3 cellular contexts compared by ENCODE assay signal in the genomic region with DNA sequence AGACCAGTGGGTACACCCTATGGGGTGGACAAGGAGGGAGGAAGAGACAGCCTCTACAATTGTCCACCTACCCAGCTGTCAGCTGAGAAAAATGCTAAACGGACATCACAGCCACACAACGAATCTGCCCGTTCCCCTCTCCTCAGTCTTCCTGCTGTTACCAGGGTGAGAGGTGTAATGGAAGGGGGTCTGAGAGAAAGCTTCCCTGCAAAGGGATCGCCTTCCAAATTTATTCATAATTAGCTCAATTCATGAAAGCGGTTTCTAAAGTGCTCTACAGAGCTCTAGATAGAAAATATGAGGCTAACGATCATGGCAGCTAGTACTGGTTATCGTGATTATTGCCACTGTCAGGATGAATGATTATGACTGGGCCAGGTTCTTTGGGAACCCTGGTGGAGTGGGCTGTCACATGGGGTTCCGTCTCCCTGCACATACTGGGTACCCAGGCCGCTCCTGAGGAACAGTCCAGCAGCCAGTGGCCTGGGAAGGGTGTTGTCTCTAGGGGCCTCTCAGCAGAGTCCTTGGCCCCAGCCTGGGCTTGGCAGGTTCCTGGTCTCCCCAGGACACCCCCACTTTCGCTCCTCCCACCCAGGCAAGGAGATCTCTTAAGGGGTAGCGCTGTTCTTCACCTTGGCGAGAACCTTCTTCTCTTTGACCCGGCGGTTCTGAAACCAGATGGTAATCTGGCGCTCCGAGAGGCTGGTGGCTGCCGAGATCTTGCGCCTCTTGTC.
TF ChIP-seq lines count a peak whose summit lies in the region.

No MANE protein-coding gene starts in this region.

TF ChIP-seq in SK-N-SH treated with all-trans-retinoic acid at 6 μM for 48 hours, 23 proteins besides CTCF, POLR2A, EP300 and RAD21 (continues in another document):
- TF ChIP-seq ZNF565 (CRISPR knock-in tag; conservative IDR thresholded peaks at IDR 0.05; ENCODE audit: low read depth), result no peak
- TF ChIP-seq PPARA (CRISPR knock-in tag; IDR thresholded peaks at IDR 0.05; ENCODE audit: borderline replicate concordance), result no peak
- TF ChIP-seq, protein P1, sequence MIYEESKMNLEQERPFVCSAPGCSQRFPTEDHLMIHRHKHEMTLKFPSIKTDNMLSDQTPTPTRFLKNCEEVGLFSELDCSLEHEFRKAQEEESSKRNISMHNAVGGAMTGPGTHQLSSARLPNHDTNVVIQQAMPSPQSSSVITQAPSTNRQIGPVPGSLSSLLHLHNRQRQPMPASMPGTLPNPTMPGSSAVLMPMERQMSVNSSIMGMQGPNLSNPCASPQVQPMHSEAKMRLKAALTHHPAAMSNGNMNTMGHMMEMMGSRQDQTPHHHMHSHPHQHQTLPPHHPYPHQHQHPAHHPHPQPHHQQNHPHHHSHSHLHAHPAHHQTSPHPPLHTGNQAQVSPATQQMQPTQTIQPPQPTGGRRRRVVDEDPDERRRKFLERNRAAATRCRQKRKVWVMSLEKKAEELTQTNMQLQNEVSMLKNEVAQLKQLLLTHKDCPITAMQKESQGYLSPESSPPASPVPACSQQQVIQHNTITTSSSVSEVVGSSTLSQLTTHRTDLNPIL (CRISPR knock-in tag; IDR thresholded peaks at IDR 0.05; ENCODE audit: low read depth), result no peak
- TF ChIP-seq ARNTL (CRISPR knock-in tag; IDR thresholded peaks at IDR 0.05; ENCODE audit: borderline replicate concordance, low read depth), result no peak
- TF ChIP-seq, protein P2, sequence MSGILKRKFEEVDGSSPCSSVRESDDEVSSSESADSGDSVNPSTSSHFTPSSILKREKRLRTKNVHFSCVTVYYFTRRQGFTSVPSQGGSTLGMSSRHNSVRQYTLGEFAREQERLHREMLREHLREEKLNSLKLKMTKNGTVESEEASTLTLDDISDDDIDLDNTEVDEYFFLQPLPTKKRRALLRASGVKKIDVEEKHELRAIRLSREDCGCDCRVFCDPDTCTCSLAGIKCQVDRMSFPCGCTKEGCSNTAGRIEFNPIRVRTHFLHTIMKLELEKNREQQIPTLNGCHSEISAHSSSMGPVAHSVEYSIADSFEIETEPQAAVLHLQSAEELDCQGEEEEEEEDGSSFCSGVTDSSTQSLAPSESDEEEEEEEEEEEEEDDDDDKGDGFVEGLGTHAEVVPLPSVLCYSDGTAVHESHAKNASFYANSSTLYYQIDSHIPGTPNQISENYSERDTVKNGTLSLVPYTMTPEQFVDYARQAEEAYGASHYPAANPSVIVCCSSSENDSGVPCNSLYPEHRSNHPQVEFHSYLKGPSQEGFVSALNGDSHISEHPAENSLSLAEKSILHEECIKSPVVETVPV (CRISPR knock-in tag; IDR thresholded peaks at IDR 0.05), result no peak
- no peak for TF ChIP-seq SNAI2 (CRISPR knock-in tag; IDR thresholded peaks at IDR 0.05)
- TF ChIP-seq, protein P3, sequence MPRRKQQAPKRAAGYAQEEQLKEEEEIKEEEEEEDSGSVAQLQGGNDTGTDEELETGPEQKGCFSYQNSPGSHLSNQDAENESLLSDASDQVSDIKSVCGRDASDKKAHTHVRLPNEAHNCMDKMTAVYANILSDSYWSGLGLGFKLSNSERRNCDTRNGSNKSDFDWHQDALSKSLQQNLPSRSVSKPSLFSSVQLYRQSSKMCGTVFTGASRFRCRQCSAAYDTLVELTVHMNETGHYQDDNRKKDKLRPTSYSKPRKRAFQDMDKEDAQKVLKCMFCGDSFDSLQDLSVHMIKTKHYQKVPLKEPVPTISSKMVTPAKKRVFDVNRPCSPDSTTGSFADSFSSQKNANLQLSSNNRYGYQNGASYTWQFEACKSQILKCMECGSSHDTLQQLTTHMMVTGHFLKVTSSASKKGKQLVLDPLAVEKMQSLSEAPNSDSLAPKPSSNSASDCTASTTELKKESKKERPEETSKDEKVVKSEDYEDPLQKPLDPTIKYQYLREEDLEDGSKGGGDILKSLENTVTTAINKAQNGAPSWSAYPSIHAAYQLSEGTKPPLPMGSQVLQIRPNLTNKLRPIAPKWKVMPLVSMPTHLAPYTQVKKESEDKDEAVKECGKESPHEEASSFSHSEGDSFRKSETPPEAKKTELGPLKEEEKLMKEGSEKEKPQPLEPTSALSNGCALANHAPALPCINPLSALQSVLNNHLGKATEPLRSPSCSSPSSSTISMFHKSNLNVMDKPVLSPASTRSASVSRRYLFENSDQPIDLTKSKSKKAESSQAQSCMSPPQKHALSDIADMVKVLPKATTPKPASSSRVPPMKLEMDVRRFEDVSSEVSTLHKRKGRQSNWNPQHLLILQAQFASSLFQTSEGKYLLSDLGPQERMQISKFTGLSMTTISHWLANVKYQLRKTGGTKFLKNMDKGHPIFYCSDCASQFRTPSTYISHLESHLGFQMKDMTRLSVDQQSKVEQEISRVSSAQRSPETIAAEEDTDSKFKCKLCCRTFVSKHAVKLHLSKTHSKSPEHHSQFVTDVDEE (CRISPR knock-in tag; IDR thresholded peaks at IDR 0.05), result peak; percentile 100
- TF ChIP-seq CSDC2 (CRISPR knock-in tag; IDR thresholded peaks at IDR 0.05), result peak; percentile 100; the same call in 1 of the 2 replicates
- TF ChIP-seq BACH2 (CRISPR knock-in tag; IDR thresholded peaks at IDR 0.05; ENCODE audit: borderline replicate concordance), result no peak

TF ChIP-seq in SK-N-SH, 30 proteins besides CTCF, POLR2A, EP300 and RAD21 (continues in another document):
- TF ChIP-seq GABPA (IDR thresholded peaks at IDR 0.05; ENCODE audit: low read depth), result no peak
- TF ChIP-seq, protein P4, sequence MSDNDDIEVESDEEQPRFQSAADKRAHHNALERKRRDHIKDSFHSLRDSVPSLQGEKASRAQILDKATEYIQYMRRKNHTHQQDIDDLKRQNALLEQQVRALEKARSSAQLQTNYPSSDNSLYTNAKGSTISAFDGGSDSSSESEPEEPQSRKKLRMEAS (IDR thresholded peaks at IDR 0.05; ENCODE audit: low read depth), result no peak
- no peak for TF ChIP-seq JUND (IDR thresholded peaks at IDR 0.05)
- no peak for TF ChIP-seq MEF2A (IDR thresholded peaks at IDR 0.05; ENCODE audit: borderline replicate concordance, low read depth)
- no peak for TF ChIP-seq TEAD4 (IDR thresholded peaks at IDR 0.05; ENCODE audit: borderline replicate concordance, insufficient read depth)
- TF ChIP-seq, protein P5, sequence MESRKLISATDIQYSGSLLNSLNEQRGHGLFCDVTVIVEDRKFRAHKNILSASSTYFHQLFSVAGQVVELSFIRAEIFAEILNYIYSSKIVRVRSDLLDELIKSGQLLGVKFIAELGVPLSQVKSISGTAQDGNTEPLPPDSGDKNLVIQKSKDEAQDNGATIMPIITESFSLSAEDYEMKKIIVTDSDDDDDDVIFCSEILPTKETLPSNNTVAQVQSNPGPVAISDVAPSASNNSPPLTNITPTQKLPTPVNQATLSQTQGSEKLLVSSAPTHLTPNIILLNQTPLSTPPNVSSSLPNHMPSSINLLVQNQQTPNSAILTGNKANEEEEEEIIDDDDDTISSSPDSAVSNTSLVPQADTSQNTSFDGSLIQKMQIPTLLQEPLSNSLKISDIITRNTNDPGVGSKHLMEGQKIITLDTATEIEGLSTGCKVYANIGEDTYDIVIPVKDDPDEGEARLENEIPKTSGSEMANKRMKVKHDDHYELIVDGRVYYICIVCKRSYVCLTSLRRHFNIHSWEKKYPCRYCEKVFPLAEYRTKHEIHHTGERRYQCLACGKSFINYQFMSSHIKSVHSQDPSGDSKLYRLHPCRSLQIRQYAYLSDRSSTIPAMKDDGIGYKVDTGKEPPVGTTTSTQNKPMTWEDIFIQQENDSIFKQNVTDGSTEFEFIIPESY (IDR thresholded peaks at IDR 0.05; ENCODE audit: borderline replicate concordance, low read depth), result no peak
- TF ChIP-seq, protein P6, sequence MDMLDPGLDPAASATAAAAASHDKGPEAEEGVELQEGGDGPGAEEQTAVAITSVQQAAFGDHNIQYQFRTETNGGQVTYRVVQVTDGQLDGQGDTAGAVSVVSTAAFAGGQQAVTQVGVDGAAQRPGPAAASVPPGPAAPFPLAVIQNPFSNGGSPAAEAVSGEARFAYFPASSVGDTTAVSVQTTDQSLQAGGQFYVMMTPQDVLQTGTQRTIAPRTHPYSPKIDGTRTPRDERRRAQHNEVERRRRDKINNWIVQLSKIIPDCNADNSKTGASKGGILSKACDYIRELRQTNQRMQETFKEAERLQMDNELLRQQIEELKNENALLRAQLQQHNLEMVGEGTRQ (IDR thresholded peaks at IDR 0.05; ENCODE audit: borderline replicate concordance, low read depth, low read length), result no peak
- no peak for TF ChIP-seq MXI1 (IDR thresholded peaks at IDR 0.05; ENCODE audit: low read depth, low read length)
- no peak for TF ChIP-seq RFX5 (IDR thresholded peaks at IDR 0.05; ENCODE audit: low read length)
- no peak for TF ChIP-seq FOXJ3 (CRISPR knock-in tag; IDR thresholded peaks at IDR 0.05)
- no peak for TF ChIP-seq FOSL2 (IDR thresholded peaks at IDR 0.05; ENCODE audit: borderline replicate concordance, low read depth)
- TF ChIP-seq, protein P7, sequence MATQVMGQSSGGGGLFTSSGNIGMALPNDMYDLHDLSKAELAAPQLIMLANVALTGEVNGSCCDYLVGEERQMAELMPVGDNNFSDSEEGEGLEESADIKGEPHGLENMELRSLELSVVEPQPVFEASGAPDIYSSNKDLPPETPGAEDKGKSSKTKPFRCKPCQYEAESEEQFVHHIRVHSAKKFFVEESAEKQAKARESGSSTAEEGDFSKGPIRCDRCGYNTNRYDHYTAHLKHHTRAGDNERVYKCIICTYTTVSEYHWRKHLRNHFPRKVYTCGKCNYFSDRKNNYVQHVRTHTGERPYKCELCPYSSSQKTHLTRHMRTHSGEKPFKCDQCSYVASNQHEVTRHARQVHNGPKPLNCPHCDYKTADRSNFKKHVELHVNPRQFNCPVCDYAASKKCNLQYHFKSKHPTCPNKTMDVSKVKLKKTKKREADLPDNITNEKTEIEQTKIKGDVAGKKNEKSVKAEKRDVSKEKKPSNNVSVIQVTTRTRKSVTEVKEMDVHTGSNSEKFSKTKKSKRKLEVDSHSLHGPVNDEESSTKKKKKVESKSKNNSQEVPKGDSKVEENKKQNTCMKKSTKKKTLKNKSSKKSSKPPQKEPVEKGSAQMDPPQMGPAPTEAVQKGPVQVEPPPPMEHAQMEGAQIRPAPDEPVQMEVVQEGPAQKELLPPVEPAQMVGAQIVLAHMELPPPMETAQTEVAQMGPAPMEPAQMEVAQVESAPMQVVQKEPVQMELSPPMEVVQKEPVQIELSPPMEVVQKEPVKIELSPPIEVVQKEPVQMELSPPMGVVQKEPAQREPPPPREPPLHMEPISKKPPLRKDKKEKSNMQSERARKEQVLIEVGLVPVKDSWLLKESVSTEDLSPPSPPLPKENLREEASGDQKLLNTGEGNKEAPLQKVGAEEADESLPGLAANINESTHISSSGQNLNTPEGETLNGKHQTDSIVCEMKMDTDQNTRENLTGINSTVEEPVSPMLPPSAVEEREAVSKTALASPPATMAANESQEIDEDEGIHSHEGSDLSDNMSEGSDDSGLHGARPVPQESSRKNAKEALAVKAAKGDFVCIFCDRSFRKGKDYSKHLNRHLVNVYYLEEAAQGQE (IDR thresholded peaks at IDR 0.05; ENCODE audit: low read depth, low read length), result no peak
- TF ChIP-seq GATA2 (CRISPR knock-in tag; IDR thresholded peaks at IDR 0.05), result no peak

TF ChIP-seq in GM12878, 131 proteins besides CTCF, POLR2A, EP300 and RAD21:
- TF ChIP-seq MEF2B (IDR thresholded peaks at IDR 0.05; ENCODE audit: partially characterized antibody, poor library complexity, severe bottlenecking) (no peak), TCF3 (IDR thresholded peaks at IDR 0.05; ENCODE audit: borderline replicate concordance, insufficient read depth, low read depth, low read length) (no peak), SUZ12 (IDR thresholded peaks at IDR 0.05; ENCODE audit: unreplicated experiment) (peak; percentile 53), MYC (IDR thresholded peaks at IDR 0.05; ENCODE audit: insufficient read depth, insufficient read length, insufficient replicate concordance, low read length, severe bottlenecking) (no peak)
